ENCODE assay signal across 1 cellular context in genomic region chr17:76557368-76558209, GRCh38.
A peak's percentile ranks its signal among the peaks of the same experiment; 100 is the strongest.
TF ChIP-seq lines count a peak whose summit lies in the region.

No MANE protein-coding gene starts in this region.

TF ChIP-seq in K562, 482 proteins besides CTCF, POLR2A, EP300 and RAD21 (continues in another document):
- peak; percentile 99 for TF ChIP-seq EP400 (IDR thresholded peaks at IDR 0.05)
- no peak for TF ChIP-seq FUS (optimal IDR thresholded peaks at IDR 0.05; ENCODE audit: low read depth, low read length)
- no peak for TF ChIP-seq E4F1 (CRISPR knock-in tag; IDR thresholded peaks at IDR 0.05; ENCODE audit: borderline replicate concordance)
- TF ChIP-seq TSHZ1 (CRISPR knock-in tag; IDR thresholded peaks at IDR 0.05) = no peak
- no peak for TF ChIP-seq ZNF175 (CRISPR knock-in tag; IDR thresholded peaks at IDR 0.05; ENCODE audit: low read depth)
- TF ChIP-seq HEY1 (CRISPR knock-in tag; IDR thresholded peaks at IDR 0.05; ENCODE audit: borderline replicate concordance) = no peak
- TF ChIP-seq ZFP91 (CRISPR knock-in tag; IDR thresholded peaks at IDR 0.05) = 0 out of 2 replicates have a peak, but pooled peaks have one; percentile 43
- no peak for TF ChIP-seq PTBP1 (IDR thresholded peaks at IDR 0.05; ENCODE audit: low read depth, low read length)
- no peak for TF ChIP-seq HNRNPK (IDR thresholded peaks at IDR 0.05; ENCODE audit: low read depth, low read length, poor library complexity, severe bottlenecking)
- 0 out of 2 replicates have a peak, but pooled peaks have one; percentile 24 for TF ChIP-seq PYGO2 (tag; IDR thresholded peaks at IDR 0.05)
- TF ChIP-seq TBP (optimal IDR thresholded peaks at IDR 0.05; ENCODE audit: low read depth, low read length) = peak; percentile 98
- no peak for TF ChIP-seq PKNOX1 (IDR thresholded peaks at IDR 0.05)
- TF ChIP-seq GTF2E2 (tag; IDR thresholded peaks at IDR 0.05) = peak; percentile 96
- peak; percentile 82 for TF ChIP-seq CREM (IDR thresholded peaks at IDR 0.05; ENCODE audit: low read depth)
- no peak for TF ChIP-seq CREBBP (IDR thresholded peaks at IDR 0.05; ENCODE audit: low read depth, low read length)
- peak; percentile 76 for TF ChIP-seq CXXC5 (CRISPR knock-in tag; IDR thresholded peaks at IDR 0.05)
- no peak for TF ChIP-seq CCAR2 (IDR thresholded peaks at IDR 0.05; ENCODE audit: low read depth, low read length)
- no peak for TF ChIP-seq ZFP30 (CRISPR knock-in tag; IDR thresholded peaks at IDR 0.05; ENCODE audit: borderline replicate concordance)
- no peak for TF ChIP-seq RNF219 (CRISPR knock-in tag; IDR thresholded peaks at IDR 0.05)
- TF ChIP-seq KAT7 (CRISPR knock-in tag; IDR thresholded peaks at IDR 0.05; ENCODE audit: borderline replicate concordance) = peak; percentile 96
- TF ChIP-seq MED1 (CRISPR knock-in tag; IDR thresholded peaks at IDR 0.05; ENCODE audit: borderline replicate concordance) = no peak
- peak; percentile 90 for TF ChIP-seq POLR2H (tag; IDR thresholded peaks at IDR 0.05; ENCODE audit: low read depth)
- no peak for TF ChIP-seq TOE1 (IDR thresholded peaks at IDR 0.05; ENCODE audit: borderline replicate concordance)
- no peak; the same call in 1 of the 2 replicates for TF ChIP-seq TOE1 (CRISPR knock-in tag; IDR thresholded peaks at IDR 0.05; ENCODE audit: borderline replicate concordance, low read depth)
- no peak for TF ChIP-seq SP2 (IDR thresholded peaks at IDR 0.05; ENCODE audit: extremely low read depth, low read depth, low read length, poor library complexity, severe bottlenecking)
- TF ChIP-seq ZNF75A (CRISPR knock-in tag; IDR thresholded peaks at IDR 0.05) = no peak
- no peak for TF ChIP-seq SMAD4 (CRISPR knock-in tag; conservative IDR thresholded peaks at IDR 0.05)
- no peak for TF ChIP-seq PTRF (tag; IDR thresholded peaks at IDR 0.05)
- peak; percentile 49; the same call in 1 of the 2 replicates for TF ChIP-seq POLR2AphosphoS2 (IDR thresholded peaks at IDR 0.05; ENCODE audit: low read length)
- no peak for TF ChIP-seq ZNF583 (CRISPR knock-in tag; IDR thresholded peaks at IDR 0.05)
- TF ChIP-seq ZNF12 (CRISPR knock-in tag; IDR thresholded peaks at IDR 0.05) = peak; percentile 10; the same call in 1 of the 2 replicates
- TF ChIP-seq RBM15 (IDR thresholded peaks at IDR 0.05; ENCODE audit: insufficient read depth, low read length) = no peak
- no peak for TF ChIP-seq ZNF785 (CRISPR knock-in tag; IDR thresholded peaks at IDR 0.05)
- no peak for TF ChIP-seq POLR3A (IDR thresholded peaks at IDR 0.05; ENCODE audit: borderline replicate concordance, extremely low read depth, insufficient read depth, insufficient read length)
- TF ChIP-seq ZNF354B (CRISPR knock-in tag; IDR thresholded peaks at IDR 0.05) = no peak
- TF ChIP-seq CREB1 (IDR thresholded peaks at IDR 0.05) = peak; percentile 56
- TF ChIP-seq CREB1 (CRISPR knock-in tag; IDR thresholded peaks at IDR 0.05) = peak; percentile 68
- TF ChIP-seq ZNF184 (CRISPR knock-in tag; IDR thresholded peaks at IDR 0.05) = no peak
- TF ChIP-seq HIVEP1 (CRISPR knock-in tag; IDR thresholded peaks at IDR 0.05) = 0 out of 2 replicates have a peak, but pooled peaks have one; percentile 8
- TF ChIP-seq ZNF639 (CRISPR knock-in tag; conservative IDR thresholded peaks at IDR 0.05 in 1 of 2, IDR thresholded peaks at IDR 0.05 in 1 of 2) = peak in 1 of 2 experiments; percentile 62; a peak in 1 of 4 replicates
- no peak; the same call in 1 of the 2 replicates for TF ChIP-seq SMARCE1 (IDR thresholded peaks at IDR 0.05)
- 0 out of 2 replicates have a peak, but pooled peaks have one; percentile 27 for TF ChIP-seq E2F3 (CRISPR knock-in tag; IDR thresholded peaks at IDR 0.05)
- TF ChIP-seq ZBTB40 (IDR thresholded peaks at IDR 0.05) = peak; percentile 25
- TF ChIP-seq ZBTB40 (CRISPR knock-in tag; IDR thresholded peaks at IDR 0.05) = no peak
